In the genomic region with DNA sequence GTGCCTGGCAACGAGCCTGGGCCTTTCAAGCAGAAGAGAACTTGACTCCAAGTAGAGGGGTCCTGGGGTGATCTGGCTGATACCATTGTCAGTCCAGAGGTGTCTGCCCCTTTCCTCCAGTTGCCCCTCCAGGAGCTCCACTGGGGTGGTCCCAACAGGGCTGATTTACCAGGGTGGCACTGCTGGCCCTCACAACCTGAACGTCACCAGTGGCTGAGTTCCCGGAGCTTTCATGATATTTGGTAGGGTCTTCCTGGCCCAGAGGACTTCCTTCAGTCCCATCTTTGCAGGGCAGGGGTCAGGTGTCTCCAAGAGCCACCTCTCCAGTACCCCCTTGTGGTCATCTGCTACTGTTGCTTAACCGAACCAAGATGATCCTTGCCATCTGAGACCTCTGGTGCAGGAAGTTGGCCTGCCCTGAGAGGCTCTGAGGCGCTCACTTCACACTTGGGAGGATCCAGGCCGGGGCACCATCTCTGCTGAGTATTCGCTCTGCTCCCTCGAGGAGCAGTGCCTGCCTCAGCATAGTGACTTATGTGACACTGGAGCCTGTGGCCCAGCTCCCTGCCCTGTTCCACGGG, we compare ENCODE assay signal across 8 cellular contexts. TPM values are rescaled to one million over a fixed set of nuclear protein-coding genes. Genes with fewer than 3 reads are reported as not detected.
DNase-seq lines count a peak whose midpoint lies in the region; ATAC-seq, FAIRE-seq and TF ChIP-seq lines count a peak whose summit lies in the region.

No MANE protein-coding gene starts in this region.

- TF ChIP-seq RAD21 in liver (IDR thresholded peaks at IDR 0.05): peak in 1 of 2 donors; percentile 61

- H3K27ac ChIP-seq in OCI-LY3 (ENCODE audit: low read length) (peak overlapping the region; percentile 91), astrocyte (ENCODE audit: low read depth, low read length) (no peak overlapping the region), liver (ENCODE audit: low read depth in 1 of 2, low read length in 2 of 2) (peak overlapping the region in 1 of 2 donors; percentile 35)

- no peak overlapping the region for H2AFZ ChIP-seq in OCI-LY3 (ENCODE audit: low read depth, low read length)
- H2AFZ ChIP-seq in astrocyte (ENCODE audit: low read depth, low read length): no peak overlapping the region

- H3K4me2 ChIP-seq in OCI-LY3 (ENCODE audit: low read length): peak overlapping the region; percentile 99
- H3K4me2 ChIP-seq in astrocyte (ENCODE audit: low read length): no peak overlapping the region

- peak overlapping the region; percentile 97; the same call in 1 of the 2 replicates for H3K4me3 ChIP-seq in OCI-LY3 (ENCODE audit: low read length)
- H3K4me3 ChIP-seq in astrocyte (ENCODE audit: insufficient read depth, low read depth, low read length): no peak overlapping the region
- H3K4me3 ChIP-seq in liver (ENCODE audit: low read depth in 1 of 3, low read length in 3 of 3): no peak overlapping the region

- 76% methylated on average over 9 of the region's 9 CpGs for WGBS in liver

- H3K27ac Mint-ChIP-seq in astrocyte (ENCODE audit: unreplicated experiment): no peak overlapping the region

- POLR2A ChIA-PET in GM10248 (lab: Yijun Ruan, JAX): interaction anchor here (0.8 kb wide), 1 partner anchor 137 kb away, joined by 3 read pairs; no protein-coding TSS in a partner anchor

- peaks cover 1% of the 10 kb centered on the region for H3K4me1 Mint-ChIP-seq in astrocyte (ENCODE audit: low read depth, unreplicated experiment)

- H3K36me3 Mint-ChIP-seq in astrocyte (ENCODE audit: low read depth, unreplicated experiment): peaks cover 20% of the 10 kb centered on the region

- H3K36me3 ChIP-seq in OCI-LY3 (replicated peaks; ENCODE audit: low read depth, low read length) (peaks cover 36% of the 10 kb centered on the region), astrocyte (ENCODE audit: insufficient read depth, low read length) (no peaks in the 10 kb centered on the region), liver (ENCODE audit: control insufficient read depth in 4 of 4, insufficient read depth in 3 of 4, low read depth in 1 of 4, low read length in 3 of 4) (peaks cover 12 to 27% (median 18%) of the 10 kb centered on the region in 4 donors)

- DNase-seq in 8988T: peak; percentile 59
- DNase-seq in GM10248 (ENCODE audit: extremely low spot score): peak; percentile 52
- no peak for DNase-seq in astrocyte (ENCODE audit: low read depth)

- H3K4me1 ChIP-seq in OCI-LY3 (ENCODE audit: low read length): peaks cover 48% of the 10 kb centered on the region
- peaks cover 11% of the 10 kb centered on the region for H3K4me1 ChIP-seq in astrocyte (ENCODE audit: insufficient read depth, low read length)
- peaks cover 14 to 34% (median 21%) of the 10 kb centered on the region in 4 donors for H3K4me1 ChIP-seq in liver (ENCODE audit: control insufficient read depth in 4 of 4, insufficient read depth in 4 of 4, low read length in 3 of 4)

- H3K9me3 Mint-ChIP-seq in astrocyte (ENCODE audit: unreplicated experiment): no peaks in the 10 kb centered on the region

- peak overlapping the region; percentile 45 for H3K4me3 Mint-ChIP-seq in astrocyte (ENCODE audit: unreplicated experiment)

- FAIRE-seq in astrocyte (lab: Jason Lieb, UNC): no peak

- ATAC-seq in GM19452 (IDR thresholded peaks at IDR 0.05; ENCODE audit: unreplicated experiment): no peak
- ATAC-seq in GM18519 (IDR thresholded peaks at IDR 0.05; ENCODE audit: low FRiP score, unreplicated experiment): no peak
- no peak for ATAC-seq in HG03565 (IDR thresholded peaks at IDR 0.05; ENCODE audit: unreplicated experiment)

- H3K79me2 ChIP-seq in OCI-LY3 (ENCODE audit: low read length): peaks cover 29% of the 10 kb centered on the region
- H3K79me2 ChIP-seq in astrocyte (ENCODE audit: insufficient read depth, low read length): peaks cover 4% of the 10 kb centered on the region

- TF ChIP-seq CTCF in GM10248 (IDR thresholded peaks at IDR 0.05; ENCODE audit: control extremely low read depth, extremely low read depth, low read depth, missing control alignments) (peak; percentile 50), OCI-LY3 (IDR thresholded peaks at IDR 0.05; ENCODE audit: low read depth, low read length) (peak; percentile 40), astrocyte (IDR thresholded peaks at IDR 0.05; ENCODE audit: insufficient read depth, low read depth, low read length) (no peak), liver (IDR thresholded peaks at IDR 0.05; ENCODE audit: low read depth, low read length, missing input control) (peak; percentile 20)

- CTCF ChIA-PET in GM10248 (lab: Yijun Ruan, JAX): interaction anchor here (1.1 to 6.4 kb wide), 8 partner anchors 11 to 271 kb away, joined by 3 to 56 read pairs (median 10); no protein-coding TSS in a partner anchor

- H4K20me1 ChIP-seq in OCI-LY3 (ENCODE audit: insufficient read depth, low read length) (peaks cover 10% of the 10 kb centered on the region; the same call in 1 of the 2 replicates), astrocyte (ENCODE audit: insufficient read depth, low read length) (peaks cover 31% of the 10 kb centered on the region)

- H3K9ac ChIP-seq in OCI-LY3 (ENCODE audit: low read length): peak overlapping the region; percentile 99
- no peak overlapping the region for H3K9ac ChIP-seq in astrocyte (ENCODE audit: low read length)
- H3K9ac ChIP-seq in liver (ENCODE audit: low read depth in 1 of 2, low read length in 2 of 2): no peak overlapping the region

- no peaks in the 10 kb centered on the region for H3K27me3 ChIP-seq in OCI-LY3 (ENCODE audit: low read depth, low read length)
- H3K27me3 ChIP-seq in astrocyte (ENCODE audit: insufficient read depth, low read length): no peaks in the 10 kb centered on the region
- no peaks in the 10 kb centered on the region for H3K27me3 ChIP-seq in liver (ENCODE audit: control insufficient read depth in 4 of 4, insufficient read depth in 4 of 4, low read length in 3 of 4)

- no peaks in the 10 kb centered on the region for H3K27me3 Mint-ChIP-seq in astrocyte (ENCODE audit: low read depth, unreplicated experiment)

- peaks cover 8% of the 10 kb centered on the region; the same call in 1 of the 2 replicates for H3K9me3 ChIP-seq in OCI-LY3 (ENCODE audit: insufficient read depth, low read length)
- H3K9me3 ChIP-seq in astrocyte (ENCODE audit: insufficient read depth, low read depth, low read length): no peaks in the 10 kb centered on the region
- H3K9me3 ChIP-seq in liver (ENCODE audit: control insufficient read depth in 4 of 4, low read length in 3 of 4): no peaks in the 10 kb centered on the region

TF ChIP-seq in liver, 16 proteins besides CTCF, POLR2A, EP300 and RAD21:
- TF ChIP-seq RXRA (IDR thresholded peaks at IDR 0.05) (peak in 1 of 2 donors; percentile 23), NR2F2 (IDR thresholded peaks at IDR 0.05) (peak; percentile 19), TAF1 (conservative IDR thresholded peaks at IDR 0.05) (no peak)

RNA-seq across cellular contexts. Expression of a gene that starts 3.5 kb away (rescaled TPM):
- total RNA-seq in astrocyte (54.8 and 55.0 TPM in 2 replicates), liver (10 to 100 TPM in 1 of 2 donors, 1 to 10 TPM in 1; 6.2 to 24.2 TPM)
- polyA plus RNA-seq in liver: 1 to 10 TPM; 5.9 to 9.6 TPM

RNA-seq across cellular contexts. Expression of a gene that starts 45.1 kb away (rescaled TPM):
- total RNA-seq in astrocyte (28.6 and 35.7 TPM in 2 replicates), liver (10 to 100 TPM in 1 of 2 donors, 1 to 10 TPM in 1; 7.8 to 17.9 TPM)
- 1 to 10 TPM; 7.7 to 8.6 TPM for polyA plus RNA-seq in liver
